19 cellular contexts compared by ENCODE assay signal in genomic region chr9:97840521-97840920, GRCh38. TPM values are rescaled to one million over a fixed set of nuclear protein-coding genes. Genes with fewer than 3 reads are reported as not detected.
DNase-seq lines count a peak whose midpoint lies in the region; ATAC-seq, FAIRE-seq and TF ChIP-seq lines count a peak whose summit lies in the region.
"Had no signal": no experiment of that assay in that cellular context is flagged by ENCODE, and none has a peak within 500 bp of the region (broad histone marks: within the 10 kb centered on the region; RNA-seq: fewer than 3 reads in every experiment).

No MANE protein-coding gene starts in this region.

- POLR2A ChIA-PET in AG04449 (lab: Yijun Ruan, JAX) = no interaction called here

- DNase-seq in AG04449 (ENCODE audit: low read depth, low spot score) = peak; percentile 42
- no peak for DNase-seq in H54 (ENCODE audit: insufficient read length, low spot score)
- peak; percentile 64 for DNase-seq in M059J (ENCODE audit: low read depth)
- peak; percentile 40 for DNase-seq in fibroblast of pulmonary artery (ENCODE audit: low read depth)
- no peak for DNase-seq in omental fat pad (ENCODE audit: low spot score)
- no peak for DNase-seq in HT-29 (ENCODE audit: low spot score)
- DNase-seq: COR-L47, KG1, NCI-H1048, NCI-H146, NCI-H2081, NCI-H510A, NCI-H82, PC-3, SJCRH30 had no signal

- TF ChIP-seq CTCF in AG04449 (IDR thresholded peaks at IDR 0.05; ENCODE audit: insufficient read depth, low read length, missing control alignments) (no peak), fibroblast of pulmonary artery (IDR thresholded peaks at IDR 0.05; ENCODE audit: low read length, missing control alignments) (no peak), omental fat pad (IDR thresholded peaks at IDR 0.05) (no peak)

- peak; percentile 99 for FAIRE-seq in H54 (lab: Jason Lieb, UNC)
- FAIRE-seq: A549 had no signal

- CTCF ChIA-PET in AG04449 (lab: Yijun Ruan, JAX) = no interaction called here

- H3K4me3 ChIP-seq in AG04449 (ENCODE audit: low read depth, low read length) (no peak overlapping the region), fibroblast of pulmonary artery (replicated peaks; ENCODE audit: low read depth, low read length) (no peak overlapping the region)
- H3K4me3 ChIP-seq: A549, SJCRH30 had no signal

- TF ChIP-seq POLR2A in H54 (IDR thresholded peaks at IDR 0.05; ENCODE audit: low read depth, low read length) = no peak

- ATAC-seq in HG02870 (IDR thresholded peaks at IDR 0.05; ENCODE audit: unreplicated experiment) (no peak), omental fat pad (ENCODE audit: low FRiP score) (no peak), HG03460 (IDR thresholded peaks at IDR 0.05; ENCODE audit: unreplicated experiment) (no peak)
- ATAC-seq: A549, PC-3 had no signal

RNA-seq across cellular contexts. Expression of gene FOXE1, which starts 12.5 kb away (rescaled TPM):
- not detected in 2 replicates for total RNA-seq in M059J (2014; rRNA removed; shearing (Covaris generic))
- total RNA-seq in omental fat pad = not detected
- total RNA-seq in HT-29 (2014; rRNA removed; shearing (Covaris generic)) = not detected in 2 replicates
- total RNA-seq: G401, PC-3, SJCRH30 had no signal

Comparison
In these comparisons a context has a peak if more than half of its experiments do, and no peak if none do; other contexts are left out.
1. DNase-seq: peak in AG04449 (single experiment), M059J (single experiment) and fibroblast of pulmonary artery (single experiment); none in H54 (single experiment), omental fat pad (single experiment) and HT-29 (single experiment).